In genomic region chr3:136942796-136943195, GRCh38 we compare ENCODE assay signal across 25 cellular contexts. TPM values are rescaled to one million over a fixed set of nuclear protein-coding genes. Genes with fewer than 3 reads are reported as not detected.
DNase-seq lines count a peak whose midpoint lies in the region; ATAC-seq and TF ChIP-seq lines count a peak whose summit lies in the region.
"Had no signal": no experiment of that assay in that cellular context is flagged by ENCODE, and none has a peak within 500 bp of the region (broad histone marks: within the 10 kb centered on the region; RNA-seq: fewer than 3 reads in every experiment).

No MANE protein-coding gene starts in this region.

- H3K9me3 Mint-ChIP-seq in natural killer cell = peaks cover 0 to 2% of the 10 kb centered on the region in 2 donors
- H3K9me3 Mint-ChIP-seq in natural killer cell treated with Interleukin-12 subunit alpha and Interleukin-12 subunit beta and Interleukin-15 and Interleukin-18, amount 100 ng/mL, for 72 hours = no peaks in the 10 kb centered on the region
- H3K9me3 Mint-ChIP-seq in immature natural killer cell = no peaks in the 10 kb centered on the region
- H3K9me3 Mint-ChIP-seq: naive B cell had no signal

- CTCF ChIA-PET in GM10248 (lab: Yijun Ruan, JAX) = interaction anchor here (1.6 kb wide), 1 partner anchor 190 kb away, joined by 3 read pairs; the partner anchor contains the start of gene STAG1

- no peaks in the 10 kb centered on the region for H3K27me3 Mint-ChIP-seq in natural killer cell (ENCODE audit: low read depth in 2 of 2)
- H3K27me3 Mint-ChIP-seq in natural killer cell treated with Interleukin-12 subunit alpha and Interleukin-12 subunit beta and Interleukin-15 and Interleukin-18, amount 100 ng/mL, for 72 hours = no peaks in the 10 kb centered on the region
- no peaks in the 10 kb centered on the region for H3K27me3 Mint-ChIP-seq in T-helper 17 cell
- H3K27me3 Mint-ChIP-seq in immature natural killer cell (ENCODE audit: low read depth in 3 of 3) = peaks cover 0 to 1% (median 0%) of the 10 kb centered on the region in 3 donors
- H3K27me3 Mint-ChIP-seq: memory B cell, naive B cell had no signal

- H3K27ac Mint-ChIP-seq in natural killer cell = peak overlapping the region; percentile 47 to 62
- H3K27ac Mint-ChIP-seq in natural killer cell treated with Interleukin-12 subunit alpha and Interleukin-12 subunit beta and Interleukin-15 and Interleukin-18, amount 100 ng/mL, for 72 hours = peak overlapping the region in 1 of 2 donors; percentile 7
- H3K27ac Mint-ChIP-seq in T-helper 17 cell = peak overlapping the region; percentile 45
- H3K27ac Mint-ChIP-seq in immature natural killer cell = peak overlapping the region; percentile 31 to 84 (median 68)
- H3K27ac Mint-ChIP-seq: activated T-helper 2 cell treated with anti-CD3 and anti-CD28 coated beads, Interferon-gamma antibody, Interleukin-2, Interleukin-4, amounts not matched to agents 10 μg/mL and 5 μg/mL and 100 μg/mL, durations not matched to agents 14 hours and 24 hours and 36 hours had no signal

- POLR2A ChIA-PET in GM10248 (lab: Yijun Ruan, JAX) = no interaction called here

- H3K4me1 Mint-ChIP-seq in natural killer cell (peaks cover 71 to 74% of the 10 kb centered on the region in 2 donors), T-helper 17 cell (peaks cover 48% of the 10 kb centered on the region), immature natural killer cell (peaks cover 77 to 93% of the 10 kb centered on the region in 2 donors)
- H3K4me1 Mint-ChIP-seq in natural killer cell treated with Interleukin-12 subunit alpha and Interleukin-12 subunit beta and Interleukin-15 and Interleukin-18, amount 100 ng/mL, for 72 hours (ENCODE audit: low read depth in 2 of 2) = peaks cover 51 to 58% of the 10 kb centered on the region in 2 donors

- ATAC-seq in natural killer cell = peak; percentile 53 to 69 (median 58)
- ATAC-seq in natural killer cell treated with Interleukin-12 subunit alpha and Interleukin-12 subunit beta and Interleukin-15 and Interleukin-18, amount 100 ng/mL, for 72 hours = no peak
- peak; percentile 35 for ATAC-seq in T-helper 17 cell
- no peak for ATAC-seq in GM18909 (IDR thresholded peaks at IDR 0.05; ENCODE audit: poor library complexity, unreplicated experiment)

- no peaks in the 10 kb centered on the region for H3K9me3 ChIP-seq in T-helper 17 cell (ENCODE audit: control insufficient read depth, low read length, poor library complexity, severe bottlenecking)
- H3K9me3 ChIP-seq: colonic mucosa, sigmoid colon had no signal

- H3K36me3 Mint-ChIP-seq in natural killer cell (no peaks in the 10 kb centered on the region), T-helper 17 cell (ENCODE audit: low read depth) (peaks cover 8% of the 10 kb centered on the region), immature natural killer cell (peaks cover 6 to 17% (median 13%) of the 10 kb centered on the region in 3 donors)
- peaks cover 12% of the 10 kb centered on the region for H3K36me3 Mint-ChIP-seq in natural killer cell treated with Interleukin-12 subunit alpha and Interleukin-12 subunit beta and Interleukin-15 and Interleukin-18, amount 100 ng/mL, for 72 hours

- H3K4me3 Mint-ChIP-seq in natural killer cell = peak overlapping the region; percentile 75
- no peak overlapping the region for H3K4me3 Mint-ChIP-seq in natural killer cell treated with Interleukin-12 subunit alpha and Interleukin-12 subunit beta and Interleukin-15 and Interleukin-18, amount 100 ng/mL, for 72 hours
- H3K4me3 Mint-ChIP-seq in T-helper 17 cell = peak overlapping the region; percentile 32
- H3K4me3 Mint-ChIP-seq in immature natural killer cell = peak overlapping the region; percentile 40 to 67 (median 53)
- H3K4me3 Mint-ChIP-seq: memory B cell, naive B cell had no signal

- TF ChIP-seq CTCF in natural killer cell (IDR thresholded peaks at IDR 0.05) (no peak), GM10248 (IDR thresholded peaks at IDR 0.05; ENCODE audit: control extremely low read depth, extremely low read depth, low read depth, missing control alignments) (no peak)

- DNase-seq in natural killer cell (no peak), T-helper 17 cell (no peak), immature natural killer cell (peak in 1 of 3 donors; percentile 23), head of caudate nucleus (no peak), GM10248 (ENCODE audit: extremely low spot score) (no peak)
- no peak for DNase-seq in natural killer cell treated with Interleukin-12 subunit alpha and Interleukin-12 subunit beta and Interleukin-15 and Interleukin-18, amount 100 ng/mL, for 72 hours (ENCODE audit: low spot score)
- no peak for DNase-seq in activated CD4-positive, alpha-beta T cell treated with anti-CD3 and anti-CD28 coated beads for 48 hours
- DNase-seq: ACHN; activated CD4-positive, CD25-positive, alpha-beta regulatory T cell treated with anti-CD3 and anti-CD28 coated beads, Interleukin-2, amount 50 U/mL, for 72 hours; brain microvascular endothelial cell; colonic mucosa; DMS 273 treated with DMSO at 0.1 percent for 48 hours; GDM1; H7; KG1; kidney; naive B cell; NCI-H187; NCI-H82; posterior cingulate gyrus; SHP77 treated with DMSO at 0.1 percent for 48 hours; sigmoid colon had no signal

- intact Hi-C loops in natural killer cell (cut with micrococcal nuclease) (loop anchor here (5.0 kb wide), 2 partner anchors 35 to 745 kb away; partner anchors contain the start of gene MSL2), head of caudate nucleus (cut with DNase I) (no loop called here)

RNA-seq across cellular contexts. Expression of gene IL20RB, which starts 15.0 kb away (rescaled TPM):
- total RNA-seq in natural killer cell (1 to 10 TPM; 1.9 to 3.6 (median 2.8) TPM), T-helper 17 cell (1 to 10 TPM; 3.2 to 4.2 TPM)
- total RNA-seq in natural killer cell treated with Interleukin-12 subunit alpha and Interleukin-12 subunit beta and Interleukin-15 and Interleukin-18, amount 100 ng/mL, for 72 hours = 1 to 10 TPM; 3.4 to 8.7 TPM
- polyA plus RNA-seq in immature natural killer cell = under 1 TPM in 2 of 3 donors, not detected in 1; 0.55 to 0.73 TPM

Comparison
In these comparisons a context has a peak if more than half of its experiments do, and no peak if none do; other contexts are left out.
1. ATAC-seq: peak in natural killer cell (3 of 3) and T-helper 17 cell (single experiment); none in natural killer cell treated with Interleukin-12 subunit alpha and Interleukin-12 subunit beta and Interleukin-15 and Interleukin-18, amount 100 ng/mL, for 72 hours (0 of 2) and GM18909 (single experiment).